ENCODE assay signal across 1 cellular context in genomic region chr19:18730885-18731513, GRCh38.
TF ChIP-seq lines count a peak whose summit lies in the region.

No MANE protein-coding gene starts in this region.

TF ChIP-seq in HepG2, 621 proteins besides CTCF, POLR2A, EP300 and RAD21 (continued from another document):
- TF ChIP-seq ZNF142 (CRISPR knock-in tag; IDR thresholded peaks at IDR 0.05) (0 out of 2 replicates have a peak, but pooled peaks have one; percentile 23), SMC3 (IDR thresholded peaks at IDR 0.05; ENCODE audit: low read length) (peak; percentile 52), MTERF4 (CRISPR knock-in tag; IDR thresholded peaks at IDR 0.05) (peak; percentile 12; the same call in 1 of the 2 replicates), ZNF646 (CRISPR knock-in tag; IDR thresholded peaks at IDR 0.05) (no peak), ZNF333 (CRISPR knock-in tag; IDR thresholded peaks at IDR 0.05; ENCODE audit: borderline replicate concordance) (0 out of 2 replicates have a peak, but pooled peaks have one; percentile 14), STAG1 (CRISPR knock-in tag; IDR thresholded peaks at IDR 0.05) (peak; percentile 5; the same call in 1 of the 2 replicates), ZNF710 (CRISPR knock-in tag; IDR thresholded peaks at IDR 0.05; ENCODE audit: borderline replicate concordance) (peak; percentile 23; the same call in 1 of the 2 replicates), ZHX1 (CRISPR knock-in tag; IDR thresholded peaks at IDR 0.05; ENCODE audit: low read depth) (0 out of 2 replicates have a peak, but pooled peaks have one; percentile 6), BCLAF1 (IDR thresholded peaks at IDR 0.05) (no peak), TBX3 (IDR thresholded peaks at IDR 0.05; ENCODE audit: borderline replicate concordance) (no peak), SP1 (IDR thresholded peaks at IDR 0.05) (no peak), SP1 (CRISPR knock-in tag; IDR thresholded peaks at IDR 0.05) (no peak), PRPF4 (IDR thresholded peaks at IDR 0.05; ENCODE audit: low read depth, low read length, poor library complexity, severe bottlenecking) (peak; percentile 86), ZNF790 (CRISPR knock-in tag; IDR thresholded peaks at IDR 0.05; ENCODE audit: borderline replicate concordance) (0 out of 2 replicates have a peak, but pooled peaks have one; percentile 32)
